In the genomic region with DNA sequence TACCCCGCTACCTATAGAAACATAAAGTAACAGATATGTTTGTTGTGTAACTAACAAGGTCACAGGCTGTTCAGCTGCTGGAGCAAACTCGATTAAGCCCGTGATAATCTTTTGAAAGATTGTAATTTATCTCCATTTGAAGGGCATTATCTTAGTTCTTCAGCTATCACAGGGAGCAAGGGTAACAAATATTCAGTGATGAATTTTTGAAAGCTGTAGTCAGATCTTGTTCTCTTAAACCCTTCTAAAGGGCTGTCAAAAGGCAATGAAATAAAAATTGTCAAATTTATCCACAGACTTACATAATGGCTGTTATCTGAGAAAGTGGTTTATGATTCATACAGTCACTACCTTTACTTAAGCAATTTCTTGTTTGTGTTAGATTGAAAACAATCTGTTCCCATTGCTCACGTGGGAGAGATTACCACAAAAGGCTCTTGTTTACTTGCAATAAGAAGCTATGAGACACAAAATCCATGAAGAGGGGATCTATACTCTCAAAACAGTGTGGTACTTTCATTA, we compare ENCODE assay signal across 11 cellular contexts.
A peak's percentile ranks its signal among the peaks of the same experiment; 100 is the strongest.
DNase-seq lines count a peak whose midpoint lies in the region; ATAC-seq and TF ChIP-seq lines count a peak whose summit lies in the region.
"Had no signal": no experiment of that assay in that cellular context is flagged by ENCODE, and none has a peak within 500 bp of the region (broad histone marks: within the 10 kb centered on the region; RNA-seq: fewer than 3 reads in every experiment).

No MANE protein-coding gene starts in this region.

- peaks cover 26% of the 10 kb centered on the region for H3K4me1 Mint-ChIP-seq in type B pancreatic cell (ENCODE audit: unreplicated experiment)

- no peaks in the 10 kb centered on the region for H4K20me1 ChIP-seq in hepatocyte (ENCODE audit: insufficient read depth, poor library complexity, severe bottlenecking)

- H3K36me3 Mint-ChIP-seq in type B pancreatic cell, result no peaks in the 10 kb centered on the region

- no peaks in the 10 kb centered on the region for H3K36me3 ChIP-seq in hepatocyte (replicated peaks; ENCODE audit: insufficient read depth, low read depth)

- peaks cover 11% of the 10 kb centered on the region for H3K4me1 ChIP-seq in hepatocyte (ENCODE audit: insufficient read depth)

- H3K4me3 Mint-ChIP-seq in type B pancreatic cell, result no peak overlapping the region

- no peaks in the 10 kb centered on the region for H3K27me3 ChIP-seq in hepatocyte

- no peaks in the 10 kb centered on the region for H3K79me2 ChIP-seq in hepatocyte

- peak overlapping the region; percentile 17 for H3K4me2 ChIP-seq in hepatocyte

- H3K27me3 Mint-ChIP-seq in type B pancreatic cell, result no peaks in the 10 kb centered on the region

- H3K27ac ChIP-seq in VCaP, result peak overlapping the region; percentile 0; the same call in 1 of the 2 replicates
- H3K27ac ChIP-seq in hepatocyte, result peak overlapping the region; percentile 44

- no peak for ATAC-seq in stimulated activated naive CD8-positive, alpha-beta T cell treated with anti-CD3 and anti-CD28 coated beads, Interleukin-15, Interleukin-2, amounts not matched to agents 100 U/mL and 50 U/mL, for 24 hours

- H3K9me3 Mint-ChIP-seq in type B pancreatic cell, result peaks cover 4% of the 10 kb centered on the region

- WGBS in hepatocyte (ENCODE audit: low lambda C conversion rate, missing lambda C conversion rate), result 25% methylated on average over 4 of the region's 4 CpGs

- no peak for TF ChIP-seq CTCF in VCaP (conservative IDR thresholded peaks at IDR 0.05)
- TF ChIP-seq CTCF in hepatocyte (IDR thresholded peaks at IDR 0.05; ENCODE audit: poor library complexity), result no peak
- no peak for TF ChIP-seq CTCF in type B pancreatic cell (conservative IDR thresholded peaks at IDR 0.05)

- H3K4me3 ChIP-seq in hepatocyte, result no peak overlapping the region

- H3K9me2 ChIP-seq in hepatocyte (replicated peaks; ENCODE audit: insufficient read depth), result no peaks in the 10 kb centered on the region

- H2AFZ ChIP-seq in hepatocyte, result no peak overlapping the region

- DNase-seq in NCI-H2107 treated with DMSO at 0.1 percent for 48 hours (lab: John Stamatoyannopoulos, UW; ENCODE audit: unreplicated experiment), result peak; percentile 15
- no peak for DNase-seq in NCI-H2107 (lab: John Stamatoyannopoulos, UW)
- no peak for DNase-seq in hepatocyte (ENCODE audit: low spot score)
- DNase-seq in type B pancreatic cell (ENCODE audit: extremely low spot score, unreplicated experiment), result no peak
- DNase-seq in NCI-H526 treated with DMSO at 0.1 percent for 48 hours (lab: John Stamatoyannopoulos, UW), result no peak
- DNase-seq in stimulated activated naive CD8-positive, alpha-beta T cell treated with anti-CD3 and anti-CD28 coated beads, Interleukin-15, Interleukin-2, amounts not matched to agents 100 U/mL and 50 U/mL, for 24 hours, result no peak
- DNase-seq in NCI-H2196 (lab: John Stamatoyannopoulos, UW; ENCODE audit: unreplicated experiment), result no peak
- DNase-seq: ACHN; activated CD8-positive, alpha-beta memory T cell treated with anti-CD3 and anti-CD28 coated beads, Interleukin-2, amount 50 U/mL, for 48 hours; effector memory CD4-positive, alpha-beta T cell had no signal

- H3K9me3 ChIP-seq in hepatocyte (ENCODE audit: low read depth), result no peaks in the 10 kb centered on the region

- peak overlapping the region; percentile 26 for H3K27ac Mint-ChIP-seq in type B pancreatic cell
